9 cellular contexts compared by ENCODE assay signal in the genomic region with DNA sequence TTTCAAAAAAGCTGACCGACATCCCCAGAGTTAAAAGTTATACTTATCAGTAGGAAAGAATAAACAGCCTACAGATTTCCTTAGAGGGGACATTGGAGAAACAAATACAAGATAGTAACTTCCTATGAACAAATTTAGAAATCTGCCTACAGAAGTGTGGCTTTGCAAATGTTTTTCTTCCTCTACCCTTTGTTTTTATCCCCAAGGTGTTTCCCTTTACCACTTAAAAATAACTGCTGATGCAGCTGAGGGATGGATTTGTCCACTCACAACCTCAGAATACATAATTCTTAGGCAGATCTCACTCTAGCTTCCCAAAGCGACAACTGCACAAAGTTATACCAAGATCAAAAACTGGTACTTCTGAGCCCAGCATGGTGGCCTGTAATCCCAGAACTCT.
"Had no signal": no experiment of that assay in that cellular context is flagged by ENCODE, and none has a peak within 500 bp of the region (broad histone marks: within the 10 kb centered on the region; RNA-seq: fewer than 3 reads in every experiment).

No MANE protein-coding gene starts in this region.

- DNase-seq: GM23248, GOT3, H7, HFFc6, KBM-7 had no signal

- H3K4me3 ChIP-seq: GM23248, HAP-1 had no signal

- H2AFZ ChIP-seq: GM23248 had no signal

- H3K4me3 Mint-ChIP-seq: HFFc6 had no signal

- FAIRE-seq: HepG2 had no signal

- H3K9ac ChIP-seq: GM23248 had no signal

- H3K27me3 Mint-ChIP-seq: IgD-negative memory B cell had no signal

- H3K27ac ChIP-seq: GM23248, HL-60 had no signal

- H3K27ac Mint-ChIP-seq: HFFc6, IgD-negative memory B cell had no signal
